ENCODE assay signal across 8 cellular contexts in the genomic region with DNA sequence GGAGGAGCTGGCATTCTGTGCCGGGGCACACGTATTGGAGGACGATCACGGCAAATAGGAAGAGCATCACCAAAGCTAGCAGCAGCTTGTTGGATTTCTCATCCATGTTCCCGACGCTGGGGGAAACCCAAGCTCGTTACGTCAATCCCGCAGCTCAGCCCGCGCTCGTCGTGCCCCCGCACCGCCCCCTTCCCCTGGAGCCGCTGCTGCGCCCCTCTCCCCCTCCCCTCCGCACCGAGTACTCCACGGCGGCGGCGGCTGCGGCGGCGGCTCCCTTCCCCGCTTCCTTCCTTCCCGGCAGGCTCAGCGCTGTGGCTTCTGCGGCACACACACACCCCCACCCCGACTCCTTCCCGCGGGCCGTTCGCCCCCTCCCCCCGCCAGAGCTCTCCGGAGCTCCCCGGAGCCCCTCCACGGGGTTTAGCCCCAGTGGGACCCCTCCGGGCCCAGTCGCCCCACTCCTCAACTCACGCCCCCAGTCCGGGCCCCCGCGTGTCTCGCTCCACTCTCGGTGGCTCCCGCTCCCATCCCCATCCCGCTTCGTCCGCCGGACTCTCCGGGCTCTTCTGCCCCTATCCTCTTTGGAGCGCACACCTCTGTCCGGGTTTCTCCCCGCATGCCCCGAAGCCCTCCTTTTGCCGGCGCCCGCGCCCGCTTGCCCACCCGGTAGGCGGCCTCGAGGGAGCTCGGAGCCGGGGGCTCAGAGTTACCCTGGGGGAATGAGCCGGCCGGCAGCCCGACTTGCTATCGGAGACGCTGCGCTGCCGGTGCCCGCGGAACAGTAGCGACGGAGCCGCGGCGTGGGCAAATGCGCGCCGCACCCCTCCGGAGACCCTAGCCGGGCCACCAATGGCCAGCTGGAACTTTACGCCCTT. TPM values are rescaled to one million over a fixed set of nuclear protein-coding genes. Genes with fewer than 3 reads are reported as not detected.
DNase-seq lines count a peak whose midpoint lies in the region; ATAC-seq, FAIRE-seq and TF ChIP-seq lines count a peak whose summit lies in the region.

No MANE protein-coding gene starts in this region.

- no peak for TF ChIP-seq RAD21 in HepG2 (CRISPR knock-in tag; IDR thresholded peaks at IDR 0.05)

- POLR2A ChIA-PET in HepG2 (lab: Yijun Ruan, JAX), result no interaction called here

- H3K9ac ChIP-seq in SK-N-MC (ENCODE audit: insufficient read length) (peak overlapping the region; percentile 78), HepG2 (ENCODE audit: insufficient read depth, low read depth, low read length) (no peak overlapping the region)

- H3K27me3 ChIP-seq in H7 (ENCODE audit: control insufficient read depth, insufficient read depth, low read length) (peaks cover 63% of the 10 kb centered on the region), foreskin keratinocyte (peaks cover 33% of the 10 kb centered on the region), psoas muscle (ENCODE audit: insufficient read depth in 3 of 3, low read length in 2 of 3) (peaks cover 0 to 50% (median 0%) of the 10 kb centered on the region in 3 donors), HepG2 (ENCODE audit: control insufficient read depth in 1 of 2, insufficient read depth in 2 of 2, low read length in 2 of 2) (peaks cover 0 to 13% of the 10 kb centered on the region in 2 experiments; a peak in 2 of 5 replicates)

- WGBS in psoas muscle, 3 donors, result 0 to 36% (median 1%) methylated on average over 48 to 84 of the region's 87 CpGs
- WGBS in HepG2 (ENCODE audit: low lambda C conversion rate), result 42% methylated on average over 13 of the region's 87 CpGs

- H3K79me2 ChIP-seq in HepG2 (ENCODE audit: insufficient read depth, low read length), result no peaks in the 10 kb centered on the region

- CTCF ChIA-PET in HepG2 (lab: Yijun Ruan, JAX; ENCODE audit: low intra/inter-chr PET ratio, low total read pairs), result no interaction called here

- no peaks in the 10 kb centered on the region for H3K36me3 ChIP-seq in H7 (replicated peaks; ENCODE audit: control insufficient read depth, insufficient read depth, low read length)
- no peaks in the 10 kb centered on the region for H3K36me3 ChIP-seq in SK-N-MC (ENCODE audit: insufficient read depth, low read length)
- no peaks in the 10 kb centered on the region for H3K36me3 ChIP-seq in psoas muscle (ENCODE audit: insufficient read depth in 1 of 2, low read depth in 1 of 2)
- H3K36me3 ChIP-seq in HepG2 (replicated peaks in 1 of 2; ENCODE audit: control insufficient read depth in 1 of 2, insufficient read depth in 2 of 2, low read length in 2 of 2), result no peaks in the 10 kb centered on the region

- peak; percentile 88 for DNase-seq in H7
- no peak for DNase-seq in SK-N-MC (ENCODE audit: low read depth, low spot score)
- peak in 1 of 2 donors; percentile 37 for DNase-seq in foreskin keratinocyte
- peak in 1 of 2 donors; percentile 18 for DNase-seq in psoas muscle
- DNase-seq in hepatic stellate cell (ENCODE audit: low spot score), result no peak
- DNase-seq in GM13977 (ENCODE audit: low spot score), result no peak
- DNase-seq in HepG2 (ENCODE audit: low spot score), result no peak

- FAIRE-seq in HepG2 (lab: Jason Lieb, UNC), result no peak

- no peak overlapping the region for H3K4me2 ChIP-seq in HepG2 (ENCODE audit: low read depth, low read length)

- no peak overlapping the region for H3K27ac ChIP-seq in SK-N-MC
- no peak overlapping the region for H3K27ac ChIP-seq in foreskin keratinocyte
- peak overlapping the region; percentile 50 for H3K27ac ChIP-seq in psoas muscle
- H3K27ac ChIP-seq in HepG2 (ENCODE audit: extremely low read length, insufficient read depth, low read length), result no peak overlapping the region

- no peak overlapping the region for H2AFZ ChIP-seq in HepG2 (ENCODE audit: low read length)

- no peak for TF ChIP-seq POLR2A in HepG2 (IDR thresholded peaks at IDR 0.05; ENCODE audit: insufficient read depth in 1 of 2, low read depth in 2 of 2, low read length in 2 of 2)

- H3K4me1 ChIP-seq in foreskin keratinocyte (no peaks in the 10 kb centered on the region), psoas muscle (no peaks in the 10 kb centered on the region), HepG2 (ENCODE audit: insufficient read depth, low read length) (no peaks in the 10 kb centered on the region)

- H3K9me3 ChIP-seq in SK-N-MC (ENCODE audit: low read depth, low read length) (no peaks in the 10 kb centered on the region), psoas muscle (no peaks in the 10 kb centered on the region), HepG2 (ENCODE audit: low read length) (no peaks in the 10 kb centered on the region)

- H4K20me1 ChIP-seq in HepG2 (ENCODE audit: insufficient read depth, low read length), result no peaks in the 10 kb centered on the region

- TF ChIP-seq CTCF in foreskin keratinocyte (conservative IDR thresholded peaks at IDR 0.05) (no peak), psoas muscle (IDR thresholded peaks at IDR 0.05) (no peak), GM13977 (IDR thresholded peaks at IDR 0.05; ENCODE audit: extremely low read depth, insufficient read depth, missing control alignments) (no peak), HepG2 (CRISPR knock-in tag; IDR thresholded peaks at IDR 0.05) (no peak)

- in situ Hi-C loops in GM13977 (cut with MboI; ENCODE audit: low pct_unique_long_range_greater_than_20kb, low sequenced_read_pairs, unreplicated experiment), result no loop called here
- in situ Hi-C loops in HepG2 (cut with HindIII; ENCODE audit: extremely low pct_ligation_motif_present, low pct_unique_long_range_greater_than_20kb), result no loop called here

- TF ChIP-seq EP300 in HepG2 (IDR thresholded peaks at IDR 0.05; ENCODE audit: low read depth in 2 of 2, low read length in 2 of 2), result no peak
- TF ChIP-seq EP300 in HepG2 (CRISPR knock-in tag; IDR thresholded peaks at IDR 0.05; ENCODE audit: borderline replicate concordance), result no peak

- intact Hi-C loops in psoas muscle (cut with DNase I) (loop anchor here (5.0 to 10.0 kb wide), 2 partner anchors 213 to 215 kb away; no protein-coding TSS in a partner anchor), HepG2 (cut with micrococcal nuclease; ENCODE audit: unreplicated experiment) (no loop called here)

- peak; percentile 45 for ATAC-seq in foreskin keratinocyte
- peak; percentile 39 to 59 (median 43) for ATAC-seq in psoas muscle
- no peak for ATAC-seq in GM18868 (IDR thresholded peaks at IDR 0.05; ENCODE audit: unreplicated experiment)
- no peak for ATAC-seq in HepG2

- peak overlapping the region; percentile 72 for H3K4me3 ChIP-seq in H7 (ENCODE audit: insufficient read depth, low read depth, low read length)
- peak overlapping the region; percentile 80 for H3K4me3 ChIP-seq in SK-N-MC
- H3K4me3 ChIP-seq in psoas muscle, result peak overlapping the region; percentile 66
- no peak overlapping the region for H3K4me3 ChIP-seq in HepG2 (replicated peaks in 1 of 3; ENCODE audit: insufficient read depth in 1 of 3, low read depth in 2 of 3, low read length in 3 of 3)

- BruUV-seq in HepG2 (replicated peaks; lab: Mats Ljungman, UMichigan), result no TSS peak

TF ChIP-seq in HepG2, 621 proteins besides CTCF, POLR2A, EP300 and RAD21:
- no peak for TF ChIP-seq ZSCAN21 (CRISPR knock-in tag; IDR thresholded peaks at IDR 0.05; ENCODE audit: borderline replicate concordance)

RNA-seq across cellular contexts. Expression of a gene that starts 1.0 kb away (rescaled TPM):
- 6.8 and 9.3 TPM in 2 replicates for total RNA-seq in H7 (2014; rRNA removed; shearing (Covaris generic))
- total RNA-seq in foreskin keratinocyte (1.3 and 1.5 TPM in 2 replicates), psoas muscle (1 to 10 TPM in 3 of 4 donors, under 1 TPM in 1; 0.99 to 10.0 (median 7.7) TPM), HepG2 (2016; rRNA removed; fragmentation: Illumina TruSeq; extraction: Trizol) (not detected in 2 replicates)
- polyA plus RNA-seq in foreskin keratinocyte (0.50 and 0.56 TPM in 2 replicates), psoas muscle (1 to 10 TPM in 1 of 3 donors, under 1 TPM in 2; 0.30 to 1.3 (median 0.48) TPM), HepG2 (2011; rRNA removed) (0.05 TPM in 2 replicates)
- not detected in 2 replicates for total RNA-seq in HepG2 (2016; cell fraction: cytosol; rRNA removed; fragmentation: Illumina TruSeq; extraction: Trizol; ENCODE audit: low read depth)
- total RNA-seq in HepG2 (2016; cell fraction: insoluble cytoplasmic fraction; rRNA removed; fragmentation: Illumina TruSeq; extraction: Trizol), result 0.06 TPM in 1 of 2 replicates, not detected in the other
- not detected in 2 replicates for total RNA-seq in HepG2 (2016; cell fraction: membrane; rRNA removed; fragmentation: Illumina TruSeq; extraction: Trizol)
- total RNA-seq in HepG2 (2016; cell fraction: nucleus; rRNA removed; fragmentation: Illumina TruSeq; extraction: Trizol), result not detected in 2 replicates
- 0.05 and 0.08 TPM in 2 replicates for polyA plus RNA-seq in HepG2 (2011; cell fraction: cytosol; rRNA removed)
- not detected in 2 replicates for polyA plus RNA-seq in HepG2 (2011; cell fraction: nucleus; rRNA removed)
- 0.03 TPM in 1 of 2 replicates, not detected in the other for polyA plus RNA-seq in HepG2 (2012)
- polyA plus RNA-seq in HepG2 (2016; cell fraction: cytosol; fragmentation: Illumina TruSeq; extraction: Trizol; ENCODE audit: low read depth), result not detected in 2 replicates
- 0.04 TPM in 1 of 2 replicates, not detected in the other for polyA plus RNA-seq in HepG2 (2016; cell fraction: insoluble cytoplasmic fraction; fragmentation: Illumina TruSeq; extraction: Trizol; ENCODE audit: low read depth)
- not detected in 2 replicates for polyA plus RNA-seq in HepG2 (2016; cell fraction: membrane; fragmentation: Illumina TruSeq; extraction: Trizol; ENCODE audit: low read depth)
- not detected in 2 replicates for polyA plus RNA-seq in HepG2 (2016; cell fraction: nucleus; fragmentation: Illumina TruSeq; extraction: Trizol; ENCODE audit: insufficient read depth, low read depth)
- polyA minus RNA-seq in HepG2 (2011; rRNA and poly(A)+ RNA removed; ENCODE audit: low replicate concordance), result 0.32 and 62.6 TPM in 2 replicates
- polyA minus RNA-seq in HepG2 (2011; cell fraction: cytosol; rRNA and poly(A)+ RNA removed), result not detected in 2 replicates
- 0.13 and 0.25 TPM in 2 replicates for polyA minus RNA-seq in HepG2 (2011; cell fraction: nucleus; rRNA and poly(A)+ RNA removed)

Comparison
In these comparisons a context has a peak if more than half of its experiments do, and no peak if none do; other contexts are left out.
1. H3K4me3 ChIP-seq: peak in H7 (single experiment), SK-N-MC (single experiment) and psoas muscle (single experiment); none in HepG2 (0 of 3).
2. ATAC-seq: peak in foreskin keratinocyte (single experiment) and psoas muscle (4 of 4); none in GM18868 (single experiment) and HepG2 (single experiment).